ENCODE assay signal across 24 cellular contexts in genomic region chr2:120499784-120500495, GRCh38.
A peak's percentile ranks its signal among the peaks of the same experiment; 100 is the strongest.
DNase-seq lines count a peak whose midpoint lies in the region; ATAC-seq and TF ChIP-seq lines count a peak whose summit lies in the region.
"Had no signal": no experiment of that assay in that cellular context is flagged by ENCODE, and none has a peak within 500 bp of the region (broad histone marks: within the 10 kb centered on the region; RNA-seq: fewer than 3 reads in every experiment).

No MANE protein-coding gene starts in this region.

- H3K27ac ChIP-seq in BLaER1 (peak overlapping the region; percentile 2; the same call in 1 of the 2 replicates), GM23248 (no peak overlapping the region), neural progenitor cell (no peak overlapping the region)
- H3K27ac ChIP-seq: C4-2B, upper lobe of left lung had no signal

- H3K9me3 Mint-ChIP-seq in neural progenitor cell (peaks cover 2% of the 10 kb centered on the region), mesothelial cell of epicardium (no peaks in the 10 kb centered on the region)
- no peaks in the 10 kb centered on the region for H3K9me3 Mint-ChIP-seq in activated CD4-positive, alpha-beta T cell treated with anti-CD3 and anti-CD28 coated beads for 36 hours (ENCODE audit: low read depth)
- H3K9me3 Mint-ChIP-seq: IgD-negative memory B cell; stimulated activated effector memory CD8-positive, alpha-beta T cell treated with anti-CD3 and anti-CD28 coated beads, Interleukin-12 subunit alpha, Interleukin-12 subunit beta, amount 100 ng/mL, for 72 hours; T-helper 1 cell treated with Interleukin-12 subunit alpha and Interleukin-12 subunit beta and Interleukin-4 antibody, amounts not matched to agents 30 μg/mL and 1 μg/mL, for 36 hours had no signal

- no peaks in the 10 kb centered on the region for H3F3A ChIP-seq in GM23248 (ENCODE audit: insufficient read depth)
- H3F3A ChIP-seq in neural progenitor cell (ENCODE audit: low read depth), result no peaks in the 10 kb centered on the region

- H3K27ac Mint-ChIP-seq in neural progenitor cell, result peak overlapping the region; percentile 76
- no peak overlapping the region for H3K27ac Mint-ChIP-seq in mesothelial cell of epicardium
- no peak overlapping the region for H3K27ac Mint-ChIP-seq in activated CD4-positive, alpha-beta T cell treated with anti-CD3 and anti-CD28 coated beads for 36 hours
- H3K27ac Mint-ChIP-seq: activated CD8-positive, alpha-beta memory T cell treated with anti-CD3 and anti-CD28 coated beads, Interleukin-2, amount 10 ng/mL, durations not matched to agents 7 days and 5 days; activated naive CD8-positive, alpha-beta T cell; IgD-negative memory B cell; stimulated activated effector memory CD8-positive, alpha-beta T cell treated with anti-CD3 and anti-CD28 coated beads, Interleukin-12 subunit alpha, Interleukin-12 subunit beta, amount 100 ng/mL, for 72 hours; T-helper 1 cell treated with Interleukin-12 subunit alpha and Interleukin-12 subunit beta and Interleukin-4 antibody, amounts not matched to agents 30 μg/mL and 1 μg/mL, for 36 hours had no signal

- peaks cover 17% of the 10 kb centered on the region for H3K4me1 Mint-ChIP-seq in neural progenitor cell
- no peaks in the 10 kb centered on the region for H3K4me1 Mint-ChIP-seq in mesothelial cell of epicardium
- H3K4me1 Mint-ChIP-seq in activated CD4-positive, alpha-beta T cell treated with anti-CD3 and anti-CD28 coated beads for 36 hours, result no peaks in the 10 kb centered on the region
- H3K4me1 Mint-ChIP-seq: activated CD8-positive, alpha-beta memory T cell treated with anti-CD3 and anti-CD28 coated beads, Interleukin-2, amount 10 ng/mL, durations not matched to agents 7 days and 5 days; IgD-negative memory B cell; stimulated activated effector memory CD8-positive, alpha-beta T cell treated with anti-CD3 and anti-CD28 coated beads, Interleukin-12 subunit alpha, Interleukin-12 subunit beta, amount 100 ng/mL, for 72 hours had no signal

- no peaks in the 10 kb centered on the region for H3K36me3 ChIP-seq in BLaER1
- no peaks in the 10 kb centered on the region for H3K36me3 ChIP-seq in GM23248 (ENCODE audit: low read depth)
- H3K36me3 ChIP-seq in neural progenitor cell, result no peaks in the 10 kb centered on the region
- H3K36me3 ChIP-seq: upper lobe of left lung had no signal

- H3K9ac ChIP-seq in BLaER1 (no peak overlapping the region), GM23248 (no peak overlapping the region), neural progenitor cell (no peak overlapping the region)

- in situ Hi-C loops in GM23248 (cut with MboI), result no loop called here

- H3K27me3 Mint-ChIP-seq in neural progenitor cell (ENCODE audit: insufficient read depth, low read depth), result peaks cover 12% of the 10 kb centered on the region
- peaks cover 40% of the 10 kb centered on the region for H3K27me3 Mint-ChIP-seq in mesothelial cell of epicardium (ENCODE audit: low read depth)
- H3K27me3 Mint-ChIP-seq in activated CD4-positive, alpha-beta T cell treated with anti-CD3 and anti-CD28 coated beads for 36 hours, result peaks cover 2% of the 10 kb centered on the region

- H2AFZ ChIP-seq in GM23248, result no peak overlapping the region
- H2AFZ ChIP-seq in neural progenitor cell (replicated peaks), result no peak overlapping the region

- H3K36me3 Mint-ChIP-seq in neural progenitor cell (no peaks in the 10 kb centered on the region), mesothelial cell of epicardium (no peaks in the 10 kb centered on the region)
- no peaks in the 10 kb centered on the region for H3K36me3 Mint-ChIP-seq in activated CD4-positive, alpha-beta T cell treated with anti-CD3 and anti-CD28 coated beads for 36 hours (ENCODE audit: low read depth)
- H3K36me3 Mint-ChIP-seq: activated CD8-positive, alpha-beta memory T cell treated with anti-CD3 and anti-CD28 coated beads, Interleukin-2, amount 10 ng/mL, durations not matched to agents 7 days and 5 days; activated naive CD8-positive, alpha-beta T cell; IgD-negative memory B cell; stimulated activated effector memory CD8-positive, alpha-beta T cell treated with anti-CD3 and anti-CD28 coated beads, Interleukin-12 subunit alpha, Interleukin-12 subunit beta, amount 100 ng/mL, for 72 hours had no signal

- H3K79me2 ChIP-seq in GM23248 (ENCODE audit: insufficient read depth) (no peaks in the 10 kb centered on the region), neural progenitor cell (ENCODE audit: low read depth) (no peaks in the 10 kb centered on the region)

- H3K9me3 ChIP-seq in BLaER1, result no peaks in the 10 kb centered on the region
- H3K9me3 ChIP-seq in GM23248 (ENCODE audit: low read depth), result no peaks in the 10 kb centered on the region
- H3K9me3 ChIP-seq in neural progenitor cell (ENCODE audit: low read depth), result no peaks in the 10 kb centered on the region
- H3K9me3 ChIP-seq: upper lobe of left lung had no signal

- no peak for ATAC-seq in activated CD4-positive, alpha-beta T cell treated with anti-CD3 and anti-CD28 coated beads for 36 hours
- ATAC-seq in GM21825 (IDR thresholded peaks at IDR 0.05; ENCODE audit: unreplicated experiment), result no peak
- ATAC-seq: activated CD8-positive, alpha-beta memory T cell treated with anti-CD3 and anti-CD28 coated beads, Interleukin-2, amount 10 ng/mL, durations not matched to agents 7 days and 5 days; stimulated activated effector memory CD8-positive, alpha-beta T cell treated with anti-CD3 and anti-CD28 coated beads, Interleukin-12 subunit alpha, Interleukin-12 subunit beta, amount 100 ng/mL, for 72 hours had no signal

- POLR2A ChIA-PET in activated CD4-positive, alpha-beta T cell treated with anti-CD3 and anti-CD28 coated beads for 36 hours (lab: Charles Lee), result no interaction called here

- no peaks in the 10 kb centered on the region for H4K20me1 ChIP-seq in BLaER1
- H4K20me1 ChIP-seq in GM23248 (ENCODE audit: insufficient read depth), result no peaks in the 10 kb centered on the region
- H4K20me1 ChIP-seq in neural progenitor cell (ENCODE audit: low read depth), result no peaks in the 10 kb centered on the region

- H3K4me1 ChIP-seq in BLaER1 (peaks cover 64% of the 10 kb centered on the region), GM23248 (ENCODE audit: insufficient read depth) (peaks cover 10% of the 10 kb centered on the region), neural progenitor cell (no peaks in the 10 kb centered on the region)
- H3K4me1 ChIP-seq: upper lobe of left lung had no signal

- H3K4me3 ChIP-seq in BLaER1 (no peak overlapping the region), GM23248 (no peak overlapping the region), neural progenitor cell (no peak overlapping the region)
- H3K4me3 ChIP-seq: upper lobe of left lung had no signal

- DNase-seq in GM23248 (peak; percentile 6), RPMI8226 (peak; percentile 86), neural progenitor cell (ENCODE audit: low spot score) (no peak), mesothelial cell of epicardium (ENCODE audit: low spot score in 2 of 2, unreplicated experiment in 2 of 2) (no peak)
- DNase-seq in activated CD4-positive, alpha-beta T cell treated with anti-CD3 and anti-CD28 coated beads for 36 hours, result no peak
- DNase-seq: activated CD4-positive, alpha-beta T cell treated with anti-CD3 and anti-CD28 coated beads for 48 hours; activated CD8-positive, alpha-beta memory T cell treated with anti-CD3 and anti-CD28 coated beads, Interleukin-2, amount 10 ng/mL, durations not matched to agents 7 days and 5 days; caudate nucleus; dermis blood vessel endothelial cell; HCEC 1CT; mesendoderm; NCI-H1417; NCI-H446 treated with DMSO at 0.1 percent for 48 hours; nucleus accumbens; retina; stimulated activated CD4-positive, alpha-beta T cell treated with anti-CD3 and anti-CD28 coated beads, Interleukin-2, amount 100 ng/mL, for 48 hours; upper lobe of left lung had no signal

- H3K4me2 ChIP-seq in BLaER1 (peak overlapping the region; percentile 89; the same call in 1 of the 2 replicates), GM23248 (ENCODE audit: unreplicated experiment) (no peak overlapping the region), neural progenitor cell (no peak overlapping the region)

- intact Hi-C loops in activated CD4-positive, alpha-beta T cell treated with anti-CD3 and anti-CD28 coated beads for 36 hours (cut with DNase I, micrococcal nuclease), result loop anchor here in 1 of 2 experiments (10.0 kb wide), 1 partner anchor 585 kb away; no protein-coding TSS in a partner anchor

- H3K9me2 ChIP-seq in GM23248 (ENCODE audit: insufficient read depth), result no peaks in the 10 kb centered on the region

- TF ChIP-seq CTCF in neural progenitor cell (IDR thresholded peaks at IDR 0.05), result no peak
- no peak for TF ChIP-seq CTCF in mesothelial cell of epicardium (IDR thresholded peaks at IDR 0.05; ENCODE audit: unreplicated experiment)

- 74 to 77% methylated on average over 13 of the region's 13 CpGs for WGBS in GM23248 (ENCODE audit: low coverage in 1 of 2, low lambda C conversion rate in 2 of 2, missing lambda C conversion rate in 2 of 2), 2 experiments

- no peak overlapping the region for H3K4me3 Mint-ChIP-seq in neural progenitor cell
- H3K4me3 Mint-ChIP-seq in mesothelial cell of epicardium, result no peak overlapping the region
- H3K4me3 Mint-ChIP-seq in activated CD4-positive, alpha-beta T cell treated with anti-CD3 and anti-CD28 coated beads for 36 hours, result no peak overlapping the region
- H3K4me3 Mint-ChIP-seq: activated CD8-positive, alpha-beta memory T cell treated with anti-CD3 and anti-CD28 coated beads, Interleukin-2, amount 10 ng/mL, durations not matched to agents 7 days and 5 days; activated naive CD8-positive, alpha-beta T cell; IgD-negative memory B cell; stimulated activated effector memory CD8-positive, alpha-beta T cell treated with anti-CD3 and anti-CD28 coated beads, Interleukin-12 subunit alpha, Interleukin-12 subunit beta, amount 100 ng/mL, for 72 hours; T-helper 1 cell treated with Interleukin-12 subunit alpha and Interleukin-12 subunit beta and Interleukin-4 antibody, amounts not matched to agents 30 μg/mL and 1 μg/mL, for 36 hours had no signal

- H3K27me3 ChIP-seq in BLaER1 (no peaks in the 10 kb centered on the region), GM23248 (replicated peaks; ENCODE audit: insufficient read depth) (no peaks in the 10 kb centered on the region), neural progenitor cell (peaks cover 56% of the 10 kb centered on the region)
- H3K27me3 ChIP-seq: upper lobe of left lung had no signal

- CTCF ChIA-PET in activated CD4-positive, alpha-beta T cell treated with anti-CD3 and anti-CD28 coated beads for 36 hours (lab: Charles Lee), result interaction anchor here (0.5 kb wide), 1 partner anchor 1094 kb away, joined by 3 read pairs; no protein-coding TSS in a partner anchor

Comparison
In these comparisons a context has a peak if more than half of its experiments do, and no peak if none do; other contexts are left out.
1. DNase-seq: peak in GM23248 (single experiment) and RPMI8226 (single experiment); none in neural progenitor cell (single experiment), mesothelial cell of epicardium (0 of 2) and activated CD4-positive, alpha-beta T cell treated with anti-CD3 and anti-CD28 coated beads for 36 hours (single experiment).